8 cellular contexts compared by ENCODE assay signal in the genomic region with DNA sequence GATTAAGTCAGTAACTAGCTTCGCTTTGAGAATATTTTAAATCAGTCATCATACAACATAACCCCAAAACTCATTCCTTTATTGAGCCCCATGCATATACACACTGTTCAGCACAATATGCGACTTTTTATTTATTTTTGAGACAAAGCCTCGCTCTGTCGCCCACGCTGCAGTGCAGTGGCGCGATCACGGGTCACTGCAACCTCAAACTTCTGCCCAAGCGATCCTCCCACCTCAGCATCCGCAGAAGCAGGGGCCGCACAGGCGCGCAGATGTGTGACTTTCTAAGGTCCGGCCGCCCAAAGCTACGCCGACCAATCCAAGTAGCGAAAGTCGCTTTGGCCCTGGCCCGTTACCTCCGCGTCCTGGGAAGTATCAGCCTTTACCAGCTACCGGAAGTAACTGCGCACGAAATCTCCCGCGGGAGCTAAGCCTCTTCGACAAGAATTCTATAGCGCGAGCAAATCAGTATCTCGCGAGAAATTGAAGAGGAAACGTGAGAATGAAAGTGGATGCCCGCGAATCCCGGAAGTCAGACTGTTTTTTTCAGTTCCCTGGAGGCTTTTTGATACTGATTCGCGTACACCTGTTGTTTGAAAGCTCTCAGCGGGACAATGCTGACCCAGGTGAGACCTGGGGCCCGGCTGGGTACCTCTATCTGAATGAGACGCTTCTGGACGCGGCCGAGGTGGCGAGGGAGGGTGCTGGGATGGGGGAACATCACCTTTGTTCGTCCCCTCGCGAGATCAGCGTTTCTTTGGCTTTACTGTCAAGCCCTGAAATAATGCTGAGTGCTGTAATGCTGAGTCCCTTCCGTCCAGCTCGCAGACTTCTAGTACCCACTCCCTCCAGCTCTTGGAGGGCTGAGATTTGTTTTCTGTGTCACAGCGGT. TPM values are rescaled to one million over a fixed set of nuclear protein-coding genes. Genes with fewer than 3 reads are reported as not detected.
DNase-seq lines count a peak whose midpoint lies in the region; ATAC-seq lines count a peak whose summit lies in the region.

A gene (minus strand): TSS at position 404 of the 892 bp plus-strand sequence. CDS start 1,405 bp downstream, outside the sequence.
A gene (plus strand): TSS at position 549 of the 892 bp plus-strand sequence. CDS start 66 bp downstream, at position 615.

- peaks cover 30% of the 10 kb centered on the region for H3K36me3 Mint-ChIP-seq in effector memory CD8-positive, alpha-beta T cell (ENCODE audit: insufficient read depth)

- H3K27ac Mint-ChIP-seq in effector memory CD8-positive, alpha-beta T cell = peak within 1 kb of the TSS; percentile 99 to 100

- no peaks in the 10 kb centered on the region for H3K9me3 Mint-ChIP-seq in effector memory CD8-positive, alpha-beta T cell

- peak; percentile 93 for ATAC-seq in GM21367 (IDR thresholded peaks at IDR 0.05; ENCODE audit: unreplicated experiment)
- ATAC-seq in effector memory CD8-positive, alpha-beta T cell (replicated peaks) = peak; percentile 84

- peak within 1 kb of the TSS; percentile 99 for H3K4me3 Mint-ChIP-seq in effector memory CD8-positive, alpha-beta T cell

- H3K4me1 Mint-ChIP-seq in effector memory CD8-positive, alpha-beta T cell (ENCODE audit: low read depth in 2 of 2) = peaks cover 40 to 49% of the 10 kb centered on the region in 2 donors

- peak; percentile 96 for DNase-seq in COLO829 (ENCODE audit: low spot score)
- DNase-seq in HT1080 (ENCODE audit: low read depth) = peak; percentile 95
- DNase-seq in NOMO-1 (lab: John Stamatoyannopoulos, UW; ENCODE audit: unreplicated experiment in 2 of 2) = peak; percentile 86 to 93
- peak; percentile 61 to 72 for DNase-seq in activated CD8-positive, alpha-beta memory T cell treated with anti-CD3 and anti-CD28 coated beads for 4 hours (ENCODE audit: low read depth in 2 of 2)
- DNase-seq in effector memory CD8-positive, alpha-beta T cell = peak; percentile 73 to 83 (median 76)
- peak; percentile 94 for DNase-seq in medulla oblongata (ENCODE audit: extremely low spot score)
- DNase-seq in stimulated activated CD4-positive, alpha-beta T cell treated with anti-CD3 and anti-CD28 coated beads, TNF-alpha, amount 100 ng/mL, for 48 hours (ENCODE audit: low read depth in 3 of 3) = peak; percentile 57 to 77 (median 73)

- no peaks in the 10 kb centered on the region for H3K27me3 Mint-ChIP-seq in effector memory CD8-positive, alpha-beta T cell

RNA-seq across cellular contexts. Expression of the first gene that starts in this region (rescaled TPM):
- total RNA-seq in HT1080 (2014; rRNA removed; shearing (Covaris generic)) = 4.0 and 4.2 TPM in 2 replicates
- polyA plus RNA-seq in HT1080 (2015; cell fraction: cytosol; rRNA removed) = 3.2 and 4.4 TPM in 2 replicates
- 4.4 and 5.2 TPM in 2 replicates for polyA plus RNA-seq in HT1080 (2015; cell fraction: nucleus; rRNA removed)

RNA-seq across cellular contexts. Expression of the second gene that starts in this region (rescaled TPM):
- 9.7 and 13.3 TPM in 2 replicates for total RNA-seq in HT1080 (2014; rRNA removed; shearing (Covaris generic))
- 7.6 and 7.7 TPM in 2 replicates for polyA plus RNA-seq in HT1080 (2015; cell fraction: cytosol; rRNA removed)
- polyA plus RNA-seq in HT1080 (2015; cell fraction: nucleus; rRNA removed) = 10.4 and 11.1 TPM in 2 replicates

Comparison
In these comparisons a context has a peak if more than half of its experiments do, and no peak if none do; other contexts are left out.
1. Peak in every context shown above with its lines: DNase-seq and ATAC-seq.